8 cellular contexts compared by ENCODE assay signal in the genomic region with DNA sequence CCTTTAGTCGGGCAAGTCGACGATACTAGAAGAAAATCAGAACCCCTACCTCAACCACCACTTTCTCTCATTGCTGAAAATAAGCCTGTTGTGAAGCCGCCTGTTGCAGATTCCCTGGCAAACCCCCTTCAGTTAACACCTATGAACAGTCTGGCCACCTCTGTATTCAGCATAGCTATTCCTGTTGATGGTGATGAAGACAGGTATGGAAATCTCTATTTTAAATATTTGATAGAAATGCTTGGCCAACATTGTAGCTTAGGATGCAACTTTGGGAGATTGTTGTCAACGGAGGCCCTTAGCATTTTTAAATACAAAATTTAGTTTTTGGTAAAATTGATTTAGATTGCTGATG. TPM values are rescaled to one million over a fixed set of nuclear protein-coding genes. Genes with fewer than 3 reads are reported as not detected.
A peak's percentile ranks its signal among the peaks of the same experiment; 100 is the strongest.
DNase-seq lines count a peak whose midpoint lies in the region; FAIRE-seq and TF ChIP-seq lines count a peak whose summit lies in the region.

No MANE protein-coding gene starts in this region.

- dilution Hi-C loops in keratinocyte (cut with MboI; ENCODE audit: extremely low pct_ligation_motif_present, low sequenced_read_pairs) = loop anchor here (25.0 kb wide), 1 partner anchor 174 kb away; no protein-coding TSS in a partner anchor

- no peak for TF ChIP-seq POLR2A in testis (IDR thresholded peaks at IDR 0.05)

- H3K27me3 Mint-ChIP-seq in T-helper 2 cell treated with Interferon-gamma antibody and Interleukin-4, amounts not matched to agents 5 μg/mL and 100 μg/mL, for 36 hours (ENCODE audit: low read depth) = peaks cover 4% of the 10 kb centered on the region
- H3K27me3 Mint-ChIP-seq in activated T-helper 2 cell treated with anti-CD3 and anti-CD28 coated beads, Interferon-gamma antibody, Interleukin-2, Interleukin-4, amounts not matched to agents 10 μg/mL and 5 μg/mL and 100 μg/mL, durations not matched to agents 14 hours and 24 hours and 36 hours (ENCODE audit: low read depth) = no peaks in the 10 kb centered on the region

- peaks cover 27% of the 10 kb centered on the region for H3K4me1 ChIP-seq in keratinocyte (ENCODE audit: control insufficient read depth, extremely low read depth, insufficient read depth, low read length)
- H3K4me1 ChIP-seq in testis = peaks cover 19% of the 10 kb centered on the region

- peak overlapping the region; percentile 99 to 100 (median 99) for H3K4me3 ChIP-seq in keratinocyte (ENCODE audit: control insufficient read depth in 2 of 3, extremely low read depth in 1 of 3, insufficient read depth in 2 of 3, low read depth in 1 of 3, low read length in 3 of 3)
- peak overlapping the region; percentile 84 to 94 for H3K4me3 ChIP-seq in testis

- H3K27me3 ChIP-seq in keratinocyte (ENCODE audit: control insufficient read depth, extremely low read depth, insufficient read depth, low read length) (no peaks in the 10 kb centered on the region), testis (no peaks in the 10 kb centered on the region)

- no peak overlapping the region for H2AFZ ChIP-seq in keratinocyte (ENCODE audit: control insufficient read depth, low read length)

- peak overlapping the region; percentile 85 for H3K4me3 Mint-ChIP-seq in T-helper 2 cell treated with Interferon-gamma antibody and Interleukin-4, amounts not matched to agents 5 μg/mL and 100 μg/mL, for 36 hours
- H3K4me3 Mint-ChIP-seq in activated T-helper 2 cell treated with anti-CD3 and anti-CD28 coated beads, Interferon-gamma antibody, Interleukin-2, Interleukin-4, amounts not matched to agents 10 μg/mL and 5 μg/mL and 100 μg/mL, durations not matched to agents 14 hours and 24 hours and 36 hours (ENCODE audit: low read depth) = peak overlapping the region; percentile 93

- H3K9me3 Mint-ChIP-seq in T-helper 2 cell treated with Interferon-gamma antibody and Interleukin-4, amounts not matched to agents 5 μg/mL and 100 μg/mL, for 36 hours = no peaks in the 10 kb centered on the region
- no peaks in the 10 kb centered on the region for H3K9me3 Mint-ChIP-seq in activated T-helper 2 cell treated with anti-CD3 and anti-CD28 coated beads, Interferon-gamma antibody, Interleukin-2, Interleukin-4, amounts not matched to agents 10 μg/mL and 5 μg/mL and 100 μg/mL, durations not matched to agents 14 hours and 24 hours and 36 hours

- H3K27ac Mint-ChIP-seq in T-helper 2 cell treated with Interferon-gamma antibody and Interleukin-4, amounts not matched to agents 5 μg/mL and 100 μg/mL, for 36 hours = peak overlapping the region; percentile 53
- H3K27ac Mint-ChIP-seq in activated T-helper 2 cell treated with anti-CD3 and anti-CD28 coated beads, Interferon-gamma antibody, Interleukin-2, Interleukin-4, amounts not matched to agents 10 μg/mL and 5 μg/mL and 100 μg/mL, durations not matched to agents 14 hours and 24 hours and 36 hours = peak overlapping the region; percentile 63

- intact Hi-C loops in activated T-helper 2 cell treated with anti-CD3 and anti-CD28 coated beads, Interferon-gamma antibody, Interleukin-2, Interleukin-4, amounts not matched to agents 10 μg/mL and 5 μg/mL and 100 μg/mL, durations not matched to agents 14 hours and 24 hours and 36 hours (cut with micrococcal nuclease) = loop anchor here (5.0 to 10.0 kb wide), 5 partner anchors 36 to 894 kb away; a partner anchor contains a TSS
- intact Hi-C loops in testis (cut with DNase I; ENCODE audit: low total_unique reads) = no loop called here

- H3K9me1 ChIP-seq in keratinocyte (ENCODE audit: control insufficient read depth, extremely low read depth, insufficient read depth, low read length) = no peaks in the 10 kb centered on the region

- peaks cover 29% of the 10 kb centered on the region for H4K20me1 ChIP-seq in keratinocyte (ENCODE audit: control insufficient read depth, extremely low read depth, insufficient read depth, low read length)

- peaks cover 4 to 30% of the 10 kb centered on the region in 2 experiments for H3K36me3 ChIP-seq in keratinocyte (ENCODE audit: control insufficient read depth in 2 of 2, extremely low read depth in 1 of 2, insufficient read depth in 2 of 2, low read length in 2 of 2)
- H3K36me3 ChIP-seq in testis (ENCODE audit: low read depth, missing control alignments) = no peaks in the 10 kb centered on the region

- no peak for FAIRE-seq in keratinocyte (lab: Jason Lieb, UNC)

- H3K4me1 Mint-ChIP-seq in T-helper 2 cell treated with Interferon-gamma antibody and Interleukin-4, amounts not matched to agents 5 μg/mL and 100 μg/mL, for 36 hours (ENCODE audit: low read depth) = peaks cover 47% of the 10 kb centered on the region
- peaks cover 50% of the 10 kb centered on the region for H3K4me1 Mint-ChIP-seq in activated T-helper 2 cell treated with anti-CD3 and anti-CD28 coated beads, Interferon-gamma antibody, Interleukin-2, Interleukin-4, amounts not matched to agents 10 μg/mL and 5 μg/mL and 100 μg/mL, durations not matched to agents 14 hours and 24 hours and 36 hours (ENCODE audit: low read depth)

- H3K9me3 ChIP-seq in keratinocyte (ENCODE audit: control insufficient read depth, low read depth, low read length) = no peaks in the 10 kb centered on the region
- no peaks in the 10 kb centered on the region for H3K9me3 ChIP-seq in testis

- DNase-seq in T-helper 2 cell treated with Interferon-gamma antibody and Interleukin-4, amounts not matched to agents 5 μg/mL and 100 μg/mL, for 36 hours (ENCODE audit: low spot score) = no peak
- DNase-seq in T-helper 2 cell = no peak
- DNase-seq in activated T-helper 2 cell treated with anti-CD3 and anti-CD28 coated beads, Interferon-gamma antibody, Interleukin-2, Interleukin-4, amounts not matched to agents 10 μg/mL and 5 μg/mL and 100 μg/mL, durations not matched to agents 14 hours and 24 hours and 36 hours (ENCODE audit: low spot score) = no peak
- no peak for DNase-seq in keratinocyte (ENCODE audit: low read depth, low spot score)
- DNase-seq in testis = no peak
- DNase-seq in HUDEP-2 (lab: John Stamatoyannopoulos, UW; ENCODE audit: unreplicated experiment in 76 of 76) = no peak
- DNase-seq in NCI-H748 (lab: John Stamatoyannopoulos, UW; ENCODE audit: unreplicated experiment) = no peak
- DNase-seq in NCI-H1436 treated with DMSO at 0.1 percent for 48 hours (lab: John Stamatoyannopoulos, UW) = no peak

- peak overlapping the region; percentile 82 for H3K4me2 ChIP-seq in keratinocyte (ENCODE audit: control insufficient read depth, extremely low read depth, insufficient read depth, low read depth, low read length)

- 3 to 6% methylated on average over 5 of the region's 5 CpGs for WGBS in testis, 2 donors

- H3K9ac ChIP-seq in keratinocyte (ENCODE audit: control insufficient read depth, extremely low read depth, insufficient read depth, low read length) = peak overlapping the region; percentile 94

- H3K27ac ChIP-seq in keratinocyte (ENCODE audit: control insufficient read depth, insufficient read depth, low read length) (peak overlapping the region; percentile 95), testis (peak overlapping the region in 1 of 2 donors; percentile 6)

- H3K36me3 Mint-ChIP-seq in T-helper 2 cell treated with Interferon-gamma antibody and Interleukin-4, amounts not matched to agents 5 μg/mL and 100 μg/mL, for 36 hours (ENCODE audit: low read depth) = peaks cover 27% of the 10 kb centered on the region
- peaks cover 51% of the 10 kb centered on the region for H3K36me3 Mint-ChIP-seq in activated T-helper 2 cell treated with anti-CD3 and anti-CD28 coated beads, Interferon-gamma antibody, Interleukin-2, Interleukin-4, amounts not matched to agents 10 μg/mL and 5 μg/mL and 100 μg/mL, durations not matched to agents 14 hours and 24 hours and 36 hours (ENCODE audit: low read depth)

- no peak for TF ChIP-seq CTCF in keratinocyte (optimal IDR thresholded peaks at IDR 0.05 in 1 of 3, IDR thresholded peaks at IDR 0.05 in 1 of 3, conservative IDR thresholded peaks at IDR 0.05 in 1 of 3; ENCODE audit: extremely low read depth in 1 of 3, insufficient read depth in 2 of 3, low read length in 3 of 3)
- no peak for TF ChIP-seq CTCF in testis (IDR thresholded peaks at IDR 0.05)

- peaks cover 72% of the 10 kb centered on the region for H3K79me2 ChIP-seq in keratinocyte (ENCODE audit: control insufficient read depth, insufficient read depth, low read length)

RNA-seq across cellular contexts. Expression of a gene that starts 3.0 kb away (rescaled TPM):
- total RNA-seq in activated T-helper 2 cell treated with anti-CD3 and anti-CD28 coated beads, Interferon-gamma antibody, Interleukin-2, Interleukin-4, amounts not matched to agents 10 μg/mL and 5 μg/mL and 100 μg/mL, durations not matched to agents 14 hours and 24 hours and 36 hours = 20.3 and 21.3 TPM in 2 replicates
- 16.3 to 22.3 TPM (median 19.3 TPM) in 3 replicates for polyA plus RNA-seq in keratinocyte
- 125 TPM for polyA plus RNA-seq in keratinocyte (2011; ENCODE audit: low read depth)
- polyA plus RNA-seq in keratinocyte (2011; cell fraction: cytosol; rRNA removed) = 7.4 and 15.8 TPM in 2 replicates
- 43.1 and 52.5 TPM in 2 replicates for polyA plus RNA-seq in keratinocyte (2011; cell fraction: nucleus; rRNA removed)
- polyA plus RNA-seq in keratinocyte (2012; ENCODE audit: low replicate concordance) = 20.4 and 38.9 TPM in 2 replicates
- 19.9 to 41.0 TPM (median 28.5 TPM) in 3 replicates for polyA minus RNA-seq in keratinocyte
- 13.8 TPM for polyA minus RNA-seq in keratinocyte (2011; cell fraction: cytosol; rRNA and poly(A)+ RNA removed)
- polyA minus RNA-seq in keratinocyte (2011; cell fraction: nucleus; rRNA and poly(A)+ RNA removed) = 52.3 and 100 TPM in 2 replicates
- 10 to 100 TPM; 37.7 to 43.7 TPM for total RNA-seq in testis
- 47.0 TPM for polyA plus RNA-seq in testis (ENCODE audit: insufficient read depth, low read depth, low replicate concordance)
